2 cellular contexts compared by ENCODE assay signal in the genomic region with DNA sequence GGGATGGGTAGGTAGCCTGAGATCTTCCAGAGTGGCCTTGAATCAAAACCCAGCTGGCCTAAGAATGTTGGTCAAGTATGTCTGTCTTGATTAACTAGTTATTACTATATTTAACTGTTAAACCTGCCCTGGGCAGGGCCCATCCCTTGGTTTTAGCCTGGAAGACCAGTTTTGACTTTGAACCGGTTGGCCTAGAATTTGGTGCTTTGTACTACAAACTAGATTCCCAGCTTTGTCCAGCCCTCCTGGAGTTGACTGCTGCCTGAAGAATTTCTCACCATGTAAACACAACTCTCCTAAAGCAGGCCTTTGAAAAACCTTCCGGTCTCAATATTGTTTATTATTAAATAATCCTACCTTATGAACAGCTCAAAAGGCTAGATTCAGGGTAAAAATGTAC.
TF ChIP-seq lines count a peak whose summit lies in the region.

No MANE protein-coding gene starts in this region.

TF ChIP-seq in GM23338, 12 proteins besides CTCF, POLR2A, EP300 and RAD21 (continues in another document):
- TF ChIP-seq ZNF331 (CRISPR knock-in tag; IDR thresholded peaks at IDR 0.05; ENCODE audit: low read depth) (no peak), CREB1 (CRISPR knock-in tag; IDR thresholded peaks at IDR 0.05; ENCODE audit: low read depth) (no peak), JUNB (IDR thresholded peaks at IDR 0.05; ENCODE audit: unreplicated experiment) (no peak), EZH2phosphoT487 (IDR thresholded peaks at IDR 0.05; ENCODE audit: unreplicated experiment) (no peak), NANOG (IDR thresholded peaks at IDR 0.05; ENCODE audit: borderline replicate concordance) (no peak), ZNF114 (CRISPR knock-in tag; IDR thresholded peaks at IDR 0.05) (no peak), EZH2 (IDR thresholded peaks at IDR 0.05; ENCODE audit: low read depth, unreplicated experiment) (no peak), POLR2AphosphoS5 (IDR thresholded peaks at IDR 0.05; ENCODE audit: low read depth) (no peak)
- TF ChIP-seq, protein P1, sequence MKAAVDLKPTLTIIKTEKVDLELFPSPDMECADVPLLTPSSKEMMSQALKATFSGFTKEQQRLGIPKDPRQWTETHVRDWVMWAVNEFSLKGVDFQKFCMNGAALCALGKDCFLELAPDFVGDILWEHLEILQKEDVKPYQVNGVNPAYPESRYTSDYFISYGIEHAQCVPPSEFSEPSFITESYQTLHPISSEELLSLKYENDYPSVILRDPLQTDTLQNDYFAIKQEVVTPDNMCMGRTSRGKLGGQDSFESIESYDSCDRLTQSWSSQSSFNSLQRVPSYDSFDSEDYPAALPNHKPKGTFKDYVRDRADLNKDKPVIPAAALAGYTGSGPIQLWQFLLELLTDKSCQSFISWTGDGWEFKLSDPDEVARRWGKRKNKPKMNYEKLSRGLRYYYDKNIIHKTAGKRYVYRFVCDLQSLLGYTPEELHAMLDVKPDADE (IDR thresholded peaks at IDR 0.05): no peak
- TF ChIP-seq, protein P2, sequence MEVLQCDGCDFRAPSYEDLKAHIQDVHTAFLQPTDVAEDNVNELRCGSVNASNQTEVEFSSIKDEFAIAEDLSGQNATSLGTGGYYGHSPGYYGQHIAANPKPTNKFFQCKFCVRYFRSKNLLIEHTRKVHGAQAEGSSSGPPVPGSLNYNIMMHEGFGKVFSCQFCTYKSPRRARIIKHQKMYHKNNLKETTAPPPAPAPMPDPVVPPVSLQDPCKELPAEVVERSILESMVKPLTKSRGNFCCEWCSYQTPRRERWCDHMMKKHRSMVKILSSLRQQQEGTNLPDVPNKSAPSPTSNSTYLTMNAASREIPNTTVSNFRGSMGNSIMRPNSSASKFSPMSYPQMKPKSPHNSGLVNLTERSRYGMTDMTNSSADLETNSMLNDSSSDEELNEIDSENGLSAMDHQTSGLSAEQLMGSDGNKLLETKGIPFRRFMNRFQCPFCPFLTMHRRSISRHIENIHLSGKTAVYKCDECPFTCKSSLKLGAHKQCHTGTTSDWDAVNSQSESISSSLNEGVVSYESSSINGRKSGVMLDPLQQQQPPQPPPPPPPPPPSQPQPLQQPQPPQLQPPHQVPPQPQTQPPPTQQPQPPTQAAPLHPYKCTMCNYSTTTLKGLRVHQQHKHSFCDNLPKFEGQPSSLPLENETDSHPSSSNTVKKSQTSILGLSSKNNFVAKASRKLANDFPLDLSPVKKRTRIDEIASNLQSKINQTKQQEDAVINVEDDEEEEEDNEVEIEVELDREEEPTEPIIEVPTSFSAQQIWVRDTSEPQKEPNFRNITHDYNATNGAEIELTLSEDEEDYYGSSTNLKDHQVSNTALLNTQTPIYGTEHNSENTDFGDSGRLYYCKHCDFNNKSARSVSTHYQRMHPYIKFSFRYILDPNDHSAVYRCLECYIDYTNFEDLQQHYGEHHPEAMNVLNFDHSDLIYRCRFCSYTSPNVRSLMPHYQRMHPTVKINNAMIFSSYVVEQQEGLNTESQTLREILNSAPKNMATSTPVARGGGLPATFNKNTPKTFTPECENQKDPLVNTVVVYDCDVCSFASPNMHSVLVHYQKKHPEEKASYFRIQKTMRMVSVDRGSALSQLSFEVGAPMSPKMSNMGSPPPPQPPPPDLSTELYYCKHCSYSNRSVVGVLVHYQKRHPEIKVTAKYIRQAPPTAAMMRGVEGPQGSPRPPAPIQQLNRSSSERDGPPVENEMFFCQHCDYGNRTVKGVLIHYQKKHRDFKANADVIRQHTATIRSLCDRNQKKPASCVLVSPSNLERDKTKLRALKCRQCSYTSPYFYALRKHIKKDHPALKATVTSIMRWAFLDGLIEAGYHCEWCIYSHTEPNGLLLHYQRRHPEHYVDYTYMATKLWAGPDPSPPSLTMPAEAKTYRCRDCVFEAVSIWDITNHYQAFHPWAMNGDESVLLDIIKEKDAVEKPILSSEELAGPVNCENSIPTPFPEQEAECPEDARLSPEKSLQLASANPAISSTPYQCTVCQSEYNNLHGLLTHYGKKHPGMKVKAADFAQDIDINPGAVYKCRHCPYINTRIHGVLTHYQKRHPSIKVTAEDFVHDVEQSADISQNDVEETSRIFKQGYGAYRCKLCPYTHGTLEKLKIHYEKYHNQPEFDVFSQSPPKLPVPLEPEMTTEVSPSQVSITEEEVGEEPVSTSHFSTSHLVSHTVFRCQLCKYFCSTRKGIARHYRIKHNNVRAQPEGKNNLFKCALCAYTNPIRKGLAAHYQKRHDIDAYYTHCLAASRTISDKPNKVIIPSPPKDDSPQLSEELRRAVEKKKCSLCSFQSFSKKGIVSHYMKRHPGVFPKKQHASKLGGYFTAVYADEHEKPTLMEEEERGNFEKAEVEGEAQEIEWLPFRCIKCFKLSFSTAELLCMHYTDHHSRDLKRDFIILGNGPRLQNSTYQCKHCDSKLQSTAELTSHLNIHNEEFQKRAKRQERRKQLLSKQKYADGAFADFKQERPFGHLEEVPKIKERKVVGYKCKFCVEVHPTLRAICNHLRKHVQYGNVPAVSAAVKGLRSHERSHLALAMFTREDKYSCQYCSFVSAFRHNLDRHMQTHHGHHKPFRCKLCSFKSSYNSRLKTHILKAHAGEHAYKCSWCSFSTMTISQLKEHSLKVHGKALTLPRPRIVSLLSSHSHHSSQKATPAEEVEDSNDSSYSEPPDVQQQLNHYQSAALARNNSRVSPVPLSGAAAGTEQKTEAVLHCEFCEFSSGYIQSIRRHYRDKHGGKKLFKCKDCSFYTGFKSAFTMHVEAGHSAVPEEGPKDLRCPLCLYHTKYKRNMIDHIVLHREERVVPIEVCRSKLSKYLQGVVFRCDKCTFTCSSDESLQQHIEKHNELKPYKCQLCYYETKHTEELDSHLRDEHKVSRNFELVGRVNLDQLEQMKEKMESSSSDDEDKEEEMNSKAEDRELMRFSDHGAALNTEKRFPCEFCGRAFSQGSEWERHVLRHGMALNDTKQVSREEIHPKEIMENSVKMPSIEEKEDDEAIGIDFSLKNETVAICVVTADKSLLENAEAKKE (CRISPR knock-in tag; IDR thresholded peaks at IDR 0.05): no peak

TF ChIP-seq in H1, 55 proteins besides CTCF, POLR2A, EP300 and RAD21:
- no peak for TF ChIP-seq PHF8 (conservative IDR thresholded peaks at IDR 0.05; ENCODE audit: low read depth, low read length)
- no peak for TF ChIP-seq SIN3A (conservative IDR thresholded peaks at IDR 0.05 in 1 of 2, IDR thresholded peaks at IDR 0.05 in 1 of 2; ENCODE audit: low read depth in 1 of 2, low read length in 2 of 2)
- no peak for TF ChIP-seq MAFK (IDR thresholded peaks at IDR 0.05; ENCODE audit: low read depth, low read length)
- no peak for TF ChIP-seq RBBP5 (IDR thresholded peaks at IDR 0.05; ENCODE audit: borderline replicate concordance, low read depth, low read length)
- no peak for TF ChIP-seq NANOG (IDR thresholded peaks at IDR 0.05; ENCODE audit: insufficient read depth, low read depth, low read length, poor library complexity, severe bottlenecking)
- no peak for TF ChIP-seq JUND (IDR thresholded peaks at IDR 0.05; ENCODE audit: low read length)
- no peak for TF ChIP-seq CBX8 (IDR thresholded peaks at IDR 0.05; ENCODE audit: borderline replicate concordance, low read depth, low read length)
- no peak for TF ChIP-seq SIRT6 (IDR thresholded peaks at IDR 0.05; ENCODE audit: low read length)
- no peak for TF ChIP-seq CHD1 (IDR thresholded peaks at IDR 0.05; ENCODE audit: low read depth, low read length)
- TF ChIP-seq SRF (IDR thresholded peaks at IDR 0.05; ENCODE audit: low read depth, low read length): no peak
- TF ChIP-seq, protein P3, sequence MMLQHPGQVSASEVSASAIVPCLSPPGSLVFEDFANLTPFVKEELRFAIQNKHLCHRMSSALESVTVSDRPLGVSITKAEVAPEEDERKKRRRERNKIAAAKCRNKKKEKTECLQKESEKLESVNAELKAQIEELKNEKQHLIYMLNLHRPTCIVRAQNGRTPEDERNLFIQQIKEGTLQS (IDR thresholded peaks at IDR 0.05; ENCODE audit: insufficient read depth, low read depth, low read length): no peak
- TF ChIP-seq YY1 (IDR thresholded peaks at IDR 0.05; ENCODE audit: low read depth, low read length): no peak
- TF ChIP-seq CBX5 (IDR thresholded peaks at IDR 0.05; ENCODE audit: low read depth, low read length): no peak
- no peak for TF ChIP-seq CEBPB (IDR thresholded peaks at IDR 0.05; ENCODE audit: low read depth, low read length)
- TF ChIP-seq RNF2 (IDR thresholded peaks at IDR 0.05; ENCODE audit: borderline replicate concordance, low read depth, low read length, missing control alignments, poor library complexity, severe bottlenecking): no peak
- TF ChIP-seq HDAC2 (IDR thresholded peaks at IDR 0.05; ENCODE audit: borderline replicate concordance in 1 of 2, low read depth in 2 of 2, low read length in 2 of 2): no peak
